In genomic region chr7:96495751-96496216, GRCh38 we compare ENCODE assay signal across 11 cellular contexts.
DNase-seq lines count a peak whose midpoint lies in the region; ATAC-seq and TF ChIP-seq lines count a peak whose summit lies in the region.
"Had no signal": no experiment of that assay in that cellular context is flagged by ENCODE, and none has a peak within 500 bp of the region (broad histone marks: within the 10 kb centered on the region; RNA-seq: fewer than 3 reads in every experiment).

No MANE protein-coding gene starts in this region.

- CTCF ChIA-PET in activated CD8-positive, alpha-beta memory T cell treated with anti-CD3 and anti-CD28 coated beads, Interleukin-2, amount 10 ng/mL, durations not matched to agents 7 days and 5 days (lab: Charles Lee), result no interaction called here

- H3K27ac Mint-ChIP-seq in activated CD8-positive, alpha-beta memory T cell treated with anti-CD3 and anti-CD28 coated beads, Interleukin-2, amount 10 ng/mL, durations not matched to agents 7 days and 5 days, result peak overlapping the region; percentile 86
- no peak overlapping the region for H3K27ac Mint-ChIP-seq in nephron progenitor cell
- H3K27ac Mint-ChIP-seq: IgD-negative memory B cell had no signal

- peak; percentile 91 for ATAC-seq in activated CD8-positive, alpha-beta memory T cell treated with anti-CD3 and anti-CD28 coated beads, Interleukin-2, amount 10 ng/mL, durations not matched to agents 7 days and 5 days
- ATAC-seq in HG03196 (IDR thresholded peaks at IDR 0.05; ENCODE audit: unreplicated experiment) (peak; percentile 76), left lobe of liver (peak; percentile 37), GM19452 (IDR thresholded peaks at IDR 0.05; ENCODE audit: unreplicated experiment) (no peak), HG03571 (IDR thresholded peaks at IDR 0.05; ENCODE audit: unreplicated experiment) (no peak)
- ATAC-seq: sciatic nerve had no signal

- H3K9me3 Mint-ChIP-seq in activated CD8-positive, alpha-beta memory T cell treated with anti-CD3 and anti-CD28 coated beads, Interleukin-2, amount 10 ng/mL, durations not matched to agents 7 days and 5 days (ENCODE audit: low read depth), result no peaks in the 10 kb centered on the region
- no peaks in the 10 kb centered on the region for H3K9me3 Mint-ChIP-seq in nephron progenitor cell
- H3K9me3 Mint-ChIP-seq: IgD-negative memory B cell had no signal

- H3K4me3 Mint-ChIP-seq in activated CD8-positive, alpha-beta memory T cell treated with anti-CD3 and anti-CD28 coated beads, Interleukin-2, amount 10 ng/mL, durations not matched to agents 7 days and 5 days, result peak overlapping the region; percentile 39
- H3K4me3 Mint-ChIP-seq in nephron progenitor cell, result no peak overlapping the region
- H3K4me3 Mint-ChIP-seq: IgD-negative memory B cell had no signal

- peak; percentile 65 for DNase-seq in activated CD8-positive, alpha-beta memory T cell treated with anti-CD3 and anti-CD28 coated beads, Interleukin-2, amount 10 ng/mL, durations not matched to agents 7 days and 5 days
- no peak for DNase-seq in activated CD8-positive, alpha-beta memory T cell treated with anti-CD3 and anti-CD28 coated beads, Interleukin-2, amount 50 U/mL, for 48 hours
- DNase-seq in NCI-H526 treated with DMSO at 0.1 percent for 48 hours (lab: John Stamatoyannopoulos, UW) (peak; percentile 64), left lobe of liver (ENCODE audit: low spot score) (no peak), nephron progenitor cell (no peak)
- DNase-seq: kidney had no signal

- H3K4me1 Mint-ChIP-seq in activated CD8-positive, alpha-beta memory T cell treated with anti-CD3 and anti-CD28 coated beads, Interleukin-2, amount 10 ng/mL, durations not matched to agents 7 days and 5 days, result peaks cover 17% of the 10 kb centered on the region
- H3K4me1 Mint-ChIP-seq in nephron progenitor cell, result peaks cover 5% of the 10 kb centered on the region

- peaks cover 4% of the 10 kb centered on the region for H3K36me3 Mint-ChIP-seq in activated CD8-positive, alpha-beta memory T cell treated with anti-CD3 and anti-CD28 coated beads, Interleukin-2, amount 10 ng/mL, durations not matched to agents 7 days and 5 days
- no peaks in the 10 kb centered on the region for H3K36me3 Mint-ChIP-seq in nephron progenitor cell (ENCODE audit: low read depth)
- H3K36me3 Mint-ChIP-seq: IgD-negative memory B cell had no signal

- peaks cover 4% of the 10 kb centered on the region for H3K27me3 Mint-ChIP-seq in activated CD8-positive, alpha-beta memory T cell treated with anti-CD3 and anti-CD28 coated beads, Interleukin-2, amount 10 ng/mL, durations not matched to agents 7 days and 5 days
- H3K27me3 Mint-ChIP-seq in nephron progenitor cell (ENCODE audit: low read depth, poor library complexity), result peaks cover 4% of the 10 kb centered on the region

- TF ChIP-seq CTCF in nephron progenitor cell (IDR thresholded peaks at IDR 0.05), result no peak

Comparison
In these comparisons a context has a peak if more than half of its experiments do, and no peak if none do; other contexts are left out.
1. DNase-seq: peak in activated CD8-positive, alpha-beta memory T cell treated with anti-CD3 and anti-CD28 coated beads, Interleukin-2, amount 10 ng/mL, durations not matched to agents 7 days and 5 days (single experiment) and NCI-H526 treated with DMSO at 0.1 percent for 48 hours (single experiment); none in activated CD8-positive, alpha-beta memory T cell treated with anti-CD3 and anti-CD28 coated beads, Interleukin-2, amount 50 U/mL, for 48 hours (single experiment), left lobe of liver (single experiment) and nephron progenitor cell (single experiment).
2. ATAC-seq: peak in activated CD8-positive, alpha-beta memory T cell treated with anti-CD3 and anti-CD28 coated beads, Interleukin-2, amount 10 ng/mL, durations not matched to agents 7 days and 5 days (single experiment), HG03196 (single experiment) and left lobe of liver (single experiment); none in GM19452 (single experiment) and HG03571 (single experiment).